In the genomic region with DNA sequence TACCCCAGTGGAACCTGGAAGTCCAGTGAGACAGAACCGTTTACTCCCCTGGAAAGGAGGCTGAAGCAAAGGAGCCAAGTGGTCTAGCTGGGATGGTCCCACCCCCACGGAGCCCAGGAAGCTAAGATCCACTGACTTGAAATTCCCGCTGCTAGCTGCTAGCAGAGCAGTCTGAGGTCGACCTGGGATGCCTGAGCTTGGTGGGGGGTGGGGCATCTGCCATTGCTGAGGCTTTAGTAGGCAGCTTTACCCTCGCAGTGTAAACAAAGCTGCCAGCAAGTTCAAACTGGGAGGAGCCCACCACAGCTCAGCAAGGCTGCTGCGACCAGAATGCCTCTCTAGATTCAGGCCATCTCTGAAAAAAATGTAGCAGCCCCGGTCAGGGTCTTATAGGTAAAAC, we compare ENCODE assay signal across 18 cellular contexts.
DNase-seq lines count a peak whose midpoint lies in the region; FAIRE-seq and TF ChIP-seq lines count a peak whose summit lies in the region.
"Had no signal": no experiment of that assay in that cellular context is flagged by ENCODE, and none has a peak within 500 bp of the region (broad histone marks: within the 10 kb centered on the region; RNA-seq: fewer than 3 reads in every experiment).

No MANE protein-coding gene starts in this region.

- peak overlapping the region; percentile 31 for H4K5ac ChIP-seq in H1 (ENCODE audit: insufficient read length, low read depth, low read length)

- H3K4ac ChIP-seq in H1 (replicated peaks; ENCODE audit: insufficient read length, low read depth, low read length), result no peak overlapping the region

- H3K79me1 ChIP-seq in H1 (ENCODE audit: low read depth, low read length), result no peaks in the 10 kb centered on the region

- TF ChIP-seq CTCF in H1 (IDR thresholded peaks at IDR 0.05; ENCODE audit: control extremely low read depth in 1 of 3, insufficient read depth in 1 of 3, low read depth in 1 of 3, low read length in 3 of 3), result no peak
- TF ChIP-seq CTCF in nephron progenitor cell (IDR thresholded peaks at IDR 0.05), result no peak

- H3K27me3 ChIP-seq in H1 (replicated peaks in 1 of 4; ENCODE audit: control insufficient read depth in 3 of 4, extremely low read depth in 1 of 4, insufficient read depth in 3 of 4, low read length in 3 of 4), result no peaks in the 10 kb centered on the region

- no peak overlapping the region for H4K91ac ChIP-seq in H1 (replicated peaks; ENCODE audit: insufficient read length, low read length)

- no peak overlapping the region for H2BK20ac ChIP-seq in H1 (ENCODE audit: low read length)

- CTCF ChIA-PET in H1 (lab: Charles Lee; ENCODE audit: partially characterized antibody), result interaction anchor here (1.0 to 2.7 kb wide), 5 partner anchors 11 to 105 kb away, joined by 4 to 12 read pairs (median 4); no protein-coding TSS in a partner anchor

- no peak overlapping the region for H2BK5ac ChIP-seq in H1 (ENCODE audit: low read depth, low read length)

- no peaks in the 10 kb centered on the region for H3K27me3 Mint-ChIP-seq in nephron progenitor cell (ENCODE audit: low read depth, poor library complexity)

- DNase-seq in H4 (ENCODE audit: low spot score) (peak; percentile 17), NCI-H82 (lab: John Stamatoyannopoulos, UW) (peak; percentile 88), H1 (ENCODE audit: low read depth in 1 of 2, low spot score in 2 of 2) (peak; percentile 19 to 50), nephron progenitor cell (peak; percentile 44), posterior cingulate gyrus (no peak), NCI-H2029 (lab: John Stamatoyannopoulos, UW) (no peak), MV-4-11 (lab: John Stamatoyannopoulos, UW) (no peak)
- DNase-seq in stimulated activated CD4-positive, alpha-beta T cell treated with anti-CD3 and anti-CD28 coated beads, Interleukin-4, amount 100 ng/mL, for 4 hours, result no peak
- DNase-seq: AML-193, EL, Karpas-422, MM.1S, NCI-H1105, NCI-H1694, NCI-H2107, NCI-H345, RPMI8226 had no signal

- H3K56ac ChIP-seq in H1 (replicated peaks; ENCODE audit: insufficient read length, low read depth, low read length), result no peak overlapping the region

- H3K36me3 ChIP-seq in H1 (ENCODE audit: control insufficient read depth in 2 of 4, insufficient read depth in 4 of 4, low read length in 3 of 4), result no peaks in the 10 kb centered on the region

- no peak for TF ChIP-seq EP300 in H1 (IDR thresholded peaks at IDR 0.05; ENCODE audit: borderline replicate concordance in 1 of 2, low read depth in 2 of 2, low read length in 2 of 2)

- H3K18ac ChIP-seq in H1 (ENCODE audit: extremely low read depth, low read length), result no peak overlapping the region; the same call in 1 of the 2 replicates

- H3K27ac ChIP-seq in H1 (ENCODE audit: low read depth, low read length), result no peak overlapping the region

- no peaks in the 10 kb centered on the region for H4K20me1 ChIP-seq in H1 (replicated peaks in 1 of 2; ENCODE audit: control insufficient read depth in 1 of 2, insufficient read depth in 2 of 2, low read length in 2 of 2)

- no peak overlapping the region for H2AK5ac ChIP-seq in H1 (ENCODE audit: low read depth, low read length)

- no peak overlapping the region for H3K4me3 Mint-ChIP-seq in nephron progenitor cell
- H3K4me3 Mint-ChIP-seq: CD14-positive monocyte had no signal

- no peaks in the 10 kb centered on the region for H3K79me2 ChIP-seq in H1 (ENCODE audit: control insufficient read depth in 1 of 2, insufficient read depth in 2 of 2, low read length in 2 of 2)

- no peak for TF ChIP-seq RAD21 in H1 (IDR thresholded peaks at IDR 0.05 in 1 of 2, conservative IDR thresholded peaks at IDR 0.05 in 1 of 2; ENCODE audit: low read depth in 2 of 2, low read length in 2 of 2)

- H2BK15ac ChIP-seq in H1 (ENCODE audit: low read length), result no peak overlapping the region

- no peak overlapping the region for H3K9ac ChIP-seq in H1 (replicated peaks in 1 of 4; ENCODE audit: extremely low read depth in 1 of 4, low read depth in 3 of 4, low read length in 3 of 4)

- peaks cover 42% of the 10 kb centered on the region for H3K9me3 Mint-ChIP-seq in nephron progenitor cell

- H3K4me3 ChIP-seq in H1 (ENCODE audit: extremely low read depth in 1 of 4, insufficient read depth in 2 of 4, low read depth in 3 of 4, low read length in 4 of 4), result no peak overlapping the region

- H2AFZ ChIP-seq in H1 (ENCODE audit: low read length), result peak overlapping the region; percentile 94

- H3K36me3 Mint-ChIP-seq in nephron progenitor cell (ENCODE audit: low read depth), result peaks cover 10% of the 10 kb centered on the region

- H3K23ac ChIP-seq in H1 (ENCODE audit: insufficient read length), result no peak overlapping the region

- 70% methylated on average over 7 of the region's 7 CpGs; no CpG with 5 or more reads in 1 of the 2 experiments for WGBS in H1 (ENCODE audit: extremely low coverage in 1 of 2, insufficient coverage in 1 of 2, insufficient read length in 1 of 2, insufficient replicate concordance in 2 of 2, low coverage in 1 of 2, low lambda C conversion rate in 2 of 2, missing lambda C conversion rate in 1 of 2), 2 experiments

- H2BK12ac ChIP-seq in H1 (ENCODE audit: low read depth, low read length), result peak overlapping the region; percentile 71; the same call in 1 of the 2 replicates

- H3K4me1 ChIP-seq in H1 (replicated peaks in 1 of 4; ENCODE audit: control insufficient read depth in 3 of 4, insufficient read depth in 4 of 4, low read length in 3 of 4), result peaks cover 0 to 5% (median 1%) of the 10 kb centered on the region in 4 experiments; a peak in 4 of 7 replicates

- H4K8ac ChIP-seq in H1 (ENCODE audit: extremely low read depth, insufficient read depth, low read length), result peak overlapping the region; percentile 71; the same call in 1 of the 2 replicates

- no peaks in the 10 kb centered on the region for H3K9me3 ChIP-seq in H1 (ENCODE audit: insufficient read depth in 2 of 2, low read depth in 1 of 2, low read length in 1 of 2)

- H3K14ac ChIP-seq in H1 (ENCODE audit: insufficient read length), result no peak overlapping the region

- H3K4me1 Mint-ChIP-seq in nephron progenitor cell, result peaks cover 6% of the 10 kb centered on the region
- H3K4me1 Mint-ChIP-seq: CD14-positive monocyte had no signal

- POLR2A ChIA-PET in H1 (lab: Charles Lee; ENCODE audit: partially characterized antibody), result no interaction called here

- no peak overlapping the region for H3K27ac Mint-ChIP-seq in nephron progenitor cell
- H3K27ac Mint-ChIP-seq: CD14-positive monocyte had no signal

- no peak for TF ChIP-seq POLR2A in H1 (IDR thresholded peaks at IDR 0.05; ENCODE audit: control extremely low read depth in 1 of 2, low read depth in 2 of 2, low read length in 2 of 2)

- intact Hi-C loops in posterior cingulate gyrus (cut with DNase I), result no loop called here

- 0 out of 4 replicates have a peak overlapping the region, but pooled peaks of 1 of the 2 experiments have one; percentile 20 for H3K4me2 ChIP-seq in H1 (ENCODE audit: insufficient read depth in 1 of 2, low read depth in 2 of 2, low read length in 2 of 2)

- H3K23me2 ChIP-seq in H1 (ENCODE audit: low read depth, low read length), result no peaks in the 10 kb centered on the region

- no peak overlapping the region for H2BK120ac ChIP-seq in H1 (replicated peaks; ENCODE audit: low read depth, low read length)

- FAIRE-seq in H1 (lab: Jason Lieb, UNC), result no peak

TF ChIP-seq in H1, 55 proteins besides CTCF, POLR2A, EP300 and RAD21 (continues in another document):
- TF ChIP-seq RFX5 (IDR thresholded peaks at IDR 0.05; ENCODE audit: borderline replicate concordance, low read depth, low read length) (no peak), RXRA (IDR thresholded peaks at IDR 0.05; ENCODE audit: insufficient read depth, low read depth, low read length) (no peak), YY1 (IDR thresholded peaks at IDR 0.05; ENCODE audit: low read depth, low read length) (no peak), TBP (IDR thresholded peaks at IDR 0.05; ENCODE audit: low read depth, low read length) (no peak)

Comparison
In these comparisons a context has a peak if more than half of its experiments do, and no peak if none do; other contexts are left out.
1. DNase-seq: peak in H4 (single experiment), NCI-H82 (single experiment), H1 (2 of 2) and nephron progenitor cell (single experiment); none in posterior cingulate gyrus (0 of 10), stimulated activated CD4-positive, alpha-beta T cell treated with anti-CD3 and anti-CD28 coated beads, Interleukin-4, amount 100 ng/mL, for 4 hours (0 of 2), NCI-H2029 (single experiment) and MV-4-11 (single experiment).